18 cellular contexts compared by ENCODE assay signal in genomic region chr18:3140986-3141639, GRCh38.
DNase-seq lines count a peak whose midpoint lies in the region; ATAC-seq and TF ChIP-seq lines count a peak whose summit lies in the region.
"Had no signal": no experiment of that assay in that cellular context is flagged by ENCODE, and none has a peak within 500 bp of the region (broad histone marks: within the 10 kb centered on the region; RNA-seq: fewer than 3 reads in every experiment).

No MANE protein-coding gene starts in this region.

- TF ChIP-seq CTCF in VCaP (conservative IDR thresholded peaks at IDR 0.05) (no peak), endodermal cell (conservative IDR thresholded peaks at IDR 0.05) (no peak), stomach (IDR thresholded peaks at IDR 0.05) (no peak), thyroid gland (IDR thresholded peaks at IDR 0.05) (no peak)

- H3K4me3 ChIP-seq in endodermal cell (ENCODE audit: low read length) (peak overlapping the region; percentile 64), stomach (no peak overlapping the region), thyroid gland (replicated peaks in 1 of 3) (no peak overlapping the region)

- peaks cover 10% of the 10 kb centered on the region for H3K4me1 Mint-ChIP-seq in endodermal cell
- H3K4me1 Mint-ChIP-seq: CD14-positive monocyte had no signal

- H3K9me3 Mint-ChIP-seq in endodermal cell, result peaks cover 21% of the 10 kb centered on the region

- H3K27ac Mint-ChIP-seq in endodermal cell, result peak overlapping the region; percentile 86
- H3K27ac Mint-ChIP-seq: CD14-positive monocyte had no signal

- 90 to 94% methylated on average over 7 to 8 of the region's 10 CpGs for WGBS in endodermal cell (ENCODE audit: insufficient coverage in 1 of 2, insufficient read length in 1 of 2), 2 experiments
- 34 to 57% (median 45%) methylated on average over 10 of the region's 10 CpGs for WGBS in stomach, 5 donors
- 83 to 85% methylated on average over 10 of the region's 10 CpGs for WGBS in thyroid gland, 2 donors

- H3K9me3 ChIP-seq in endodermal cell (ENCODE audit: control insufficient read depth, low read length) (peaks cover 33% of the 10 kb centered on the region), stomach (peaks cover 0 to 8% (median 2%) of the 10 kb centered on the region in 4 donors), thyroid gland (no peaks in the 10 kb centered on the region)

- no peak overlapping the region for H3K9ac ChIP-seq in endodermal cell (ENCODE audit: extremely low read depth, low read length, poor library complexity, severe bottlenecking)

- H3K27me3 ChIP-seq in endodermal cell (ENCODE audit: control insufficient read depth, insufficient read depth, low read length, poor library complexity, severe bottlenecking) (no peaks in the 10 kb centered on the region), stomach (no peaks in the 10 kb centered on the region), thyroid gland (no peaks in the 10 kb centered on the region)

- no peak overlapping the region for H3K4me3 Mint-ChIP-seq in endodermal cell
- H3K4me3 Mint-ChIP-seq: CD14-positive monocyte, H9 had no signal

- no peak for ATAC-seq in HG03439 (IDR thresholded peaks at IDR 0.05; ENCODE audit: unreplicated experiment)

- intact Hi-C loops in stomach (cut with DNase I; ENCODE audit: low total_unique reads) (no loop called here), thyroid gland (cut with DNase I) (no loop called here)

- TF ChIP-seq POLR2A in stomach (IDR thresholded peaks at IDR 0.05), result no peak
- TF ChIP-seq POLR2A in thyroid gland (IDR thresholded peaks at IDR 0.05), result no peak

- H3K27me3 Mint-ChIP-seq in endodermal cell (ENCODE audit: insufficient read depth), result no peaks in the 10 kb centered on the region

- peaks cover 4% of the 10 kb centered on the region for H3K36me3 Mint-ChIP-seq in endodermal cell (ENCODE audit: low read depth)
- H3K36me3 Mint-ChIP-seq: CD14-positive monocyte had no signal

- DNase-seq in endodermal cell, result no peak
- peak; percentile 9 for DNase-seq in iris pigment epithelial cell (ENCODE audit: low read depth)
- peak; percentile 43 for DNase-seq in stomach
- DNase-seq in thyroid gland, result no peak
- no peak for DNase-seq in NCI-H446 treated with DMSO at 0.1 percent for 48 hours (lab: John Stamatoyannopoulos, UW)
- DNase-seq: AML-193, DMS79, H9, Kasumi-1, MM.1S, NCI-H1092 treated with DMSO at 0.1 percent for 48 hours, NCI-H2029 treated with DMSO at 0.1 percent for 48 hours, NCI-H2171 treated with DMSO at 0.1 percent for 48 hours, NCI-H774 had no signal

- H3K27ac ChIP-seq in VCaP (peak overlapping the region; percentile 26; the same call in 1 of the 2 replicates), endodermal cell (ENCODE audit: low read depth, low read length) (no peak overlapping the region), stomach (peak overlapping the region in 4 of 5 donors; percentile 16 to 41 (median 35)), thyroid gland (no peak overlapping the region)
- H3K27ac ChIP-seq: HL-60 had no signal

- H3K36me3 ChIP-seq in endodermal cell (ENCODE audit: control insufficient read depth, insufficient read depth, low read length) (no peaks in the 10 kb centered on the region), stomach (peaks cover 0 to 6% (median 0%) of the 10 kb centered on the region in 4 donors), thyroid gland (no peaks in the 10 kb centered on the region)

- no peak for TF ChIP-seq EP300 in stomach (IDR thresholded peaks at IDR 0.05)

- H3K4me1 ChIP-seq in endodermal cell (ENCODE audit: control insufficient read depth, insufficient read depth, low read length), result no peaks in the 10 kb centered on the region
- peaks cover 0 to 11% (median 8%) of the 10 kb centered on the region in 4 donors for H3K4me1 ChIP-seq in stomach
- no peaks in the 10 kb centered on the region for H3K4me1 ChIP-seq in thyroid gland

Comparison
In these comparisons a context has a peak if more than half of its experiments do, and no peak if none do; other contexts are left out.
1. H3K27ac ChIP-seq: peak in VCaP (single experiment) and stomach (4 of 5); none in endodermal cell (single experiment) and thyroid gland (0 of 3).
2. DNase-seq: peak in iris pigment epithelial cell (single experiment) and stomach (single experiment); none in endodermal cell (single experiment), thyroid gland (0 of 2) and NCI-H446 treated with DMSO at 0.1 percent for 48 hours (single experiment).